2 cellular contexts compared by ENCODE assay signal in genomic region chr5:142465476-142465875, GRCh38.
A peak's percentile ranks its signal among the peaks of the same experiment; 100 is the strongest.
TF ChIP-seq lines count a peak whose summit lies in the region.

No MANE protein-coding gene starts in this region.

TF ChIP-seq in IMR-90, 13 proteins besides CTCF, POLR2A, EP300 and RAD21:
- TF ChIP-seq NFE2L2 (IDR thresholded peaks at IDR 0.05; ENCODE audit: low read depth, low read length) = no peak
- TF ChIP-seq CEBPB (IDR thresholded peaks at IDR 0.05; ENCODE audit: low read depth, low read length) = peak; percentile 42; the same call in 1 of the 2 replicates

TF ChIP-seq in K562, 482 proteins besides CTCF, POLR2A, EP300 and RAD21:
- TF ChIP-seq RBM39 (optimal IDR thresholded peaks at IDR 0.05; ENCODE audit: low read depth, low read length) (no peak), KAT2B (IDR thresholded peaks at IDR 0.05; ENCODE audit: low read depth, low read length) (no peak), ZNF232 (CRISPR knock-in tag; IDR thresholded peaks at IDR 0.05) (no peak), MYBL2 (IDR thresholded peaks at IDR 0.05; ENCODE audit: low read depth) (no peak), MYBL2 (CRISPR knock-in tag; IDR thresholded peaks at IDR 0.05; ENCODE audit: borderline replicate concordance) (no peak), ZNF778 (CRISPR knock-in tag; IDR thresholded peaks at IDR 0.05) (no peak), COPS2 (conservative IDR thresholded peaks at IDR 0.05) (no peak), ZBTB26 (CRISPR knock-in tag; IDR thresholded peaks at IDR 0.05) (no peak), FOXM1 (IDR thresholded peaks at IDR 0.05; ENCODE audit: low read depth) (no peak), FOXM1 (CRISPR knock-in tag; IDR thresholded peaks at IDR 0.05; ENCODE audit: low read depth) (no peak), RREB1 (CRISPR knock-in tag; IDR thresholded peaks at IDR 0.05) (no peak), ZNF354B (CRISPR knock-in tag; IDR thresholded peaks at IDR 0.05) (no peak), PHB2 (IDR thresholded peaks at IDR 0.05; ENCODE audit: low read depth) (no peak), PBX2 (CRISPR knock-in tag; IDR thresholded peaks at IDR 0.05; ENCODE audit: low read depth) (no peak), PBX2 (tag; conservative IDR thresholded peaks at IDR 0.05; ENCODE audit: low read depth) (no peak), MYC (IDR thresholded peaks at IDR 0.05; ENCODE audit: low read depth, low read length) (no peak), MYC (CRISPR knock-in tag; IDR thresholded peaks at IDR 0.05; ENCODE audit: borderline replicate concordance, low read depth) (no peak), DLX4 (CRISPR knock-in tag; IDR thresholded peaks at IDR 0.05) (no peak), ZNF830 (CRISPR knock-in tag; IDR thresholded peaks at IDR 0.05) (no peak)
